Comparison of ENCODE assay signal across 15 cellular contexts in genomic region chr10:102243304-102243703, GRCh38. TPM values are rescaled to one million over a fixed set of nuclear protein-coding genes. Genes with fewer than 3 reads are reported as not detected.
A peak's percentile ranks its signal among the peaks of the same experiment; 100 is the strongest.
DNase-seq lines count a peak whose midpoint lies in the region; ATAC-seq, FAIRE-seq and TF ChIP-seq lines count a peak whose summit lies in the region.
"Had no signal": no experiment of that assay in that cellular context is flagged by ENCODE, and none has a peak within 500 bp of the region (broad histone marks: within the 10 kb centered on the region; RNA-seq: fewer than 3 reads in every experiment).

No MANE protein-coding gene starts in this region.

- DNase-seq in BJ (ENCODE audit: low read depth) (peak; percentile 56), HT1080 (ENCODE audit: low read depth) (peak; percentile 71), K562 (ENCODE audit: extremely low read depth in 1 of 4, low spot score in 3 of 4) (no peak), kidney glomerular epithelial cell (lab: John Stamatoyannopoulos, UW) (peak; percentile 17), NCI-H1092 (lab: John Stamatoyannopoulos, UW) (no peak), islet precursor cell (no peak), iPS-NIHi7 (ENCODE audit: extremely low spot score) (no peak), posterior vena cava (ENCODE audit: low spot score) (no peak)
- DNase-seq: CD4-positive, CD25-positive, alpha-beta regulatory T cell; NCI-H1105; NCI-H510A treated with DMSO at 0.1 percent for 48 hours; right cardiac atrium had no signal

- peaks cover 17 to 25% of the 10 kb centered on the region in 2 experiments for H3K4me1 ChIP-seq in K562 (replicated peaks in 1 of 2; ENCODE audit: control insufficient read depth in 2 of 2, insufficient read depth in 2 of 2, low read length in 2 of 2)

- TF ChIP-seq CTCF in BJ (IDR thresholded peaks at IDR 0.05; ENCODE audit: insufficient read depth, low read depth, low read length) (no peak), K562 (IDR thresholded peaks at IDR 0.05 in 2 of 3, conservative IDR thresholded peaks at IDR 0.05 in 1 of 3; ENCODE audit: insufficient read depth in 2 of 3, low read depth in 1 of 3, low read length in 3 of 3) (no peak)

- no peak overlapping the region for H3K27ac ChIP-seq in K562 (ENCODE audit: extremely low read depth, low read depth, low read length)

- in situ Hi-C loops in K562 (cut with MboI) = loop anchor here (25.0 kb wide), 1 partner anchor 344 kb away; no protein-coding TSS in a partner anchor

- H3K79me2 ChIP-seq in K562 (ENCODE audit: control insufficient read depth, insufficient read depth, low read length) = peaks cover 31% of the 10 kb centered on the region

- no peaks in the 10 kb centered on the region for H3K9me3 ChIP-seq in K562 (replicated peaks; ENCODE audit: control insufficient read depth, insufficient read depth, low read depth, low read length)

- H3K4me2 ChIP-seq in K562 (ENCODE audit: insufficient read depth, low read length) = no peak overlapping the region

- no peak for ATAC-seq in K562
- ATAC-seq: activated CD4-positive, CD25-positive, alpha-beta regulatory T cell treated with anti-CD3 and anti-CD28 coated beads, Interleukin-2, amount 50 U/mL, for 24 hours; right cardiac atrium had no signal

- intact Hi-C loops in K562 (cut with micrococcal nuclease) (no loop called here), posterior vena cava (cut with DNase I) (no loop called here)

- POLR2A ChIA-PET in BJ (lab: Charles Lee) = no interaction called here
- POLR2A ChIA-PET in K562 (lab: Yijun Ruan, JAX) = no interaction called here

- no peak overlapping the region for H3K9ac ChIP-seq in K562 (ENCODE audit: insufficient read depth in 1 of 2, low read depth in 2 of 2, low read length in 2 of 2)

- no peaks in the 10 kb centered on the region for H3K36me3 ChIP-seq in BJ (ENCODE audit: control insufficient read depth, insufficient read depth, low read length)
- H3K36me3 ChIP-seq in K562 (ENCODE audit: control insufficient read depth, insufficient read depth, low read length) = peaks cover 7% of the 10 kb centered on the region; the same call in 2 of the 3 replicates

- no peak for FAIRE-seq in K562 (lab: Jason Lieb, UNC)

- TF ChIP-seq EP300 in K562 (IDR thresholded peaks at IDR 0.05; ENCODE audit: low read length) = no peak

- H4K20me1 ChIP-seq in K562 (replicated peaks; ENCODE audit: control insufficient read depth, insufficient read depth, low read length) = peaks cover 14% of the 10 kb centered on the region; the same call in 1 of the 2 replicates

- TF ChIP-seq RAD21 in K562 (CRISPR knock-in tag; conservative IDR thresholded peaks at IDR 0.05 in 1 of 2, IDR thresholded peaks at IDR 0.05 in 1 of 2) = no peak

- no peak overlapping the region for H3K4me3 ChIP-seq in BJ (ENCODE audit: low read depth, low read length)
- H3K4me3 ChIP-seq in K562 = no peak overlapping the region

- no TSS peak for BruUV-seq in K562 (replicated peaks; lab: Mats Ljungman, UMichigan)

- TF ChIP-seq POLR2A in K562 (conservative IDR thresholded peaks at IDR 0.05) = no peak

- H3K27me3 ChIP-seq in BJ (ENCODE audit: control insufficient read depth, insufficient read depth, low read length) (peaks cover 18% of the 10 kb centered on the region), K562 (ENCODE audit: control insufficient read depth in 2 of 2, insufficient read depth in 2 of 2, low read length in 2 of 2) (peaks cover 0 to 4% of the 10 kb centered on the region in 2 experiments; a peak in 1 of 5 replicates)

- CTCF ChIA-PET in BJ (lab: Yijun Ruan, JAX) = interaction anchor here (1.5 to 3.0 kb wide), 2 partner anchors 12 to 156 kb away, joined by 6 to 31 read pairs; no protein-coding TSS in a partner anchor
- CTCF ChIA-PET in K562 (lab: Yijun Ruan, JAX; ENCODE audit: low intra/inter-chr PET ratio) = no interaction called here

- no peaks in the 10 kb centered on the region for H3K9me1 ChIP-seq in K562 (ENCODE audit: control insufficient read depth, insufficient read depth, low read length)

- H2AFZ ChIP-seq in K562 (ENCODE audit: low read depth, low read length) = no peak overlapping the region

- 50% methylated on average over 1 of the region's 2 CpGs for WGBS in K562 (ENCODE audit: insufficient coverage, low coverage, missing lambda C conversion rate)

TF ChIP-seq in K562, 482 proteins besides CTCF, POLR2A, EP300 and RAD21 (continues in another document):
- peak; percentile 84 for TF ChIP-seq CEBPB (tag; IDR thresholded peaks at IDR 0.05)

RNA-seq across cellular contexts. Expression of gene PITX3, which starts 2.0 kb away (rescaled TPM):
- polyA plus RNA-seq in BJ (2011; rRNA removed) (not detected in 2 replicates), K562 (2011; rRNA removed) (not detected in 2 replicates), K562 (2014; fragmentation: Illumina TruSeq; extraction: Trizol) (0.11 TPM in 1 of 2 replicates, not detected in the other), K562 (2014; fragmentation: Nextera tagmentation; extraction: Ambion mirVana) (not detected), K562 (2014; rRNA removed) (0.30 and 0.32 TPM in 2 replicates)
- polyA minus RNA-seq in BJ (2011; rRNA and poly(A)+ RNA removed) = not detected in 2 replicates
- total RNA-seq in HT1080 (2014; rRNA removed; shearing (Covaris generic)) = not detected in 2 replicates
- polyA plus RNA-seq in HT1080 (2015; cell fraction: cytosol; rRNA removed) = not detected in 2 replicates
- polyA plus RNA-seq in HT1080 (2015; cell fraction: nucleus; rRNA removed) = not detected in 2 replicates
- total RNA-seq in K562 (2011; cell fraction: chromatin; rRNA removed; ENCODE audit: low replicate concordance) = not detected in 2 replicates
- total RNA-seq in K562 (2011; cell fraction: nucleolus; rRNA removed) = 0.17 and 0.53 TPM in 2 replicates
- not detected in 2 replicates for total RNA-seq in K562 (2011; cell fraction: nucleoplasm; rRNA removed)
- total RNA-seq in K562 (2014; rRNA removed) (0.37 and 0.95 TPM in 2 replicates), K562 (2014; rRNA removed; fragmentation: Illumina TruSeq; extraction: Trizol) (not detected in 2 replicates), K562 (2015; rRNA removed; fragmentation: Illumina TruSeq; extraction: Trizol) (not detected in 2 replicates), K562 (2021) (0.56 and 0.98 TPM in 2 replicates), posterior vena cava (not detected)
- 0.12 and 0.60 TPM in 2 replicates for polyA plus RNA-seq in K562 (2011; cell fraction: cytosol; rRNA removed)
- 0.10 and 0.11 TPM in 2 replicates for polyA plus RNA-seq in K562 (2011; cell fraction: nucleus; rRNA removed)
- 0.07 TPM in 1 of 2 replicates, not detected in the other for polyA plus RNA-seq in K562 (2012)
- not detected in 2 replicates for polyA minus RNA-seq in K562 (2011; rRNA and poly(A)+ RNA removed)
- polyA minus RNA-seq in K562 (2011; cell fraction: cytosol; rRNA and poly(A)+ RNA removed) = not detected in 2 replicates
- not detected in 2 replicates for polyA minus RNA-seq in K562 (2011; cell fraction: nucleus; rRNA and poly(A)+ RNA removed)
- total RNA-seq: CD4-positive, CD25-positive, alpha-beta regulatory T cell had no signal
- polyA plus RNA-seq: CD4-positive, CD25-positive, alpha-beta regulatory T cell; esophagus had no signal

RNA-seq across cellular contexts. Expression of gene GBF1, which starts 2.0 kb away (rescaled TPM):
- polyA plus RNA-seq in BJ (2011; rRNA removed) = 19.0 and 28.4 TPM in 2 replicates
- polyA minus RNA-seq in BJ (2011; rRNA and poly(A)+ RNA removed) = 54.6 and 65.0 TPM in 2 replicates
- 20.8 and 27.6 TPM in 2 replicates for total RNA-seq in HT1080 (2014; rRNA removed; shearing (Covaris generic))
- polyA plus RNA-seq in HT1080 (2015; cell fraction: cytosol; rRNA removed) = 19.0 and 22.0 TPM in 2 replicates
- polyA plus RNA-seq in HT1080 (2015; cell fraction: nucleus; rRNA removed) = 66.7 and 72.2 TPM in 2 replicates
- 75.4 and 122 TPM in 2 replicates for total RNA-seq in K562 (2011; cell fraction: chromatin; rRNA removed; ENCODE audit: low replicate concordance)
- total RNA-seq in K562 (2011; cell fraction: nucleolus; rRNA removed) = 51.5 and 52.9 TPM in 2 replicates
- total RNA-seq in K562 (2011; cell fraction: nucleoplasm; rRNA removed) = 48.7 and 49.8 TPM in 2 replicates
- 11.1 and 13.5 TPM in 2 replicates for total RNA-seq in K562 (2014; rRNA removed)
- total RNA-seq in K562 (2014; rRNA removed; fragmentation: Illumina TruSeq; extraction: Trizol) = 9.4 and 10.0 TPM in 2 replicates
- 10.3 and 11.4 TPM in 2 replicates for total RNA-seq in K562 (2015; rRNA removed; fragmentation: Illumina TruSeq; extraction: Trizol)
- 25.0 and 28.0 TPM in 2 replicates for total RNA-seq in K562 (2021)
- polyA plus RNA-seq in K562 (2011; rRNA removed) = 8.7 and 19.9 TPM in 2 replicates
- polyA plus RNA-seq in K562 (2011; cell fraction: cytosol; rRNA removed) = 8.4 and 10.0 TPM in 2 replicates
- 40.7 and 41.9 TPM in 2 replicates for polyA plus RNA-seq in K562 (2011; cell fraction: nucleus; rRNA removed)
- polyA plus RNA-seq in K562 (2012) = 19.5 and 27.2 TPM in 2 replicates
- polyA plus RNA-seq in K562 (2014; fragmentation: Illumina TruSeq; extraction: Trizol) = 21.4 and 22.8 TPM in 2 replicates
- 1 to 10 TPM in 1 of 2 experiments, under 1 TPM in 1; 0.69 to 1.3 TPM for polyA plus RNA-seq in K562 (2014; fragmentation: Nextera tagmentation; extraction: Ambion mirVana)
- 9.9 and 11.3 TPM in 2 replicates for polyA plus RNA-seq in K562 (2014; rRNA removed)
- polyA minus RNA-seq in K562 (2011; rRNA and poly(A)+ RNA removed) = 22.8 and 34.0 TPM in 2 replicates
- polyA minus RNA-seq in K562 (2011; cell fraction: cytosol; rRNA and poly(A)+ RNA removed) = 24.3 and 30.0 TPM in 2 replicates
- polyA minus RNA-seq in K562 (2011; cell fraction: nucleus; rRNA and poly(A)+ RNA removed) = 24.9 and 58.9 TPM in 2 replicates
- 10 to 100 TPM; 32.6 to 34.7 TPM for total RNA-seq in posterior vena cava

RNA-seq across cellular contexts. Expression of gene ELOVL3, which starts 17.2 kb away (rescaled TPM):
- polyA plus RNA-seq in BJ (2011; rRNA removed) (0.34 and 0.43 TPM in 2 replicates), K562 (2011; rRNA removed) (1.9 and 3.0 TPM in 2 replicates), K562 (2014; fragmentation: Illumina TruSeq; extraction: Trizol) (1.3 and 1.5 TPM in 2 replicates), K562 (2014; fragmentation: Nextera tagmentation; extraction: Ambion mirVana) (1 to 10 TPM; 2.5 to 3.3 TPM), K562 (2014; rRNA removed) (0.86 and 1.3 TPM in 2 replicates)
- polyA minus RNA-seq in BJ (2011; rRNA and poly(A)+ RNA removed) = 0.38 TPM in 1 of 2 replicates, not detected in the other
- not detected in 2 replicates for total RNA-seq in HT1080 (2014; rRNA removed; shearing (Covaris generic))
- polyA plus RNA-seq in HT1080 (2015; cell fraction: cytosol; rRNA removed) = not detected in 2 replicates
- not detected in 2 replicates for polyA plus RNA-seq in HT1080 (2015; cell fraction: nucleus; rRNA removed)
- 0.32 and 1.4 TPM in 2 replicates for total RNA-seq in K562 (2011; cell fraction: chromatin; rRNA removed; ENCODE audit: low replicate concordance)
- total RNA-seq in K562 (2011; cell fraction: nucleolus; rRNA removed) = 1.5 and 1.6 TPM in 2 replicates
- total RNA-seq in K562 (2011; cell fraction: nucleoplasm; rRNA removed) = 1.6 and 2.0 TPM in 2 replicates
- total RNA-seq in K562 (2014; rRNA removed) (0.32 and 1.3 TPM in 2 replicates), K562 (2014; rRNA removed; fragmentation: Illumina TruSeq; extraction: Trizol) (0.87 and 1.3 TPM in 2 replicates), K562 (2015; rRNA removed; fragmentation: Illumina TruSeq; extraction: Trizol) (0.75 and 0.87 TPM in 2 replicates), K562 (2021) (0.86 and 1.2 TPM in 2 replicates), posterior vena cava (under 1 TPM in 1 of 2 donors, not detected in 1; 0.29 TPM)
- polyA plus RNA-seq in K562 (2011; cell fraction: cytosol; rRNA removed) = 2.1 and 2.9 TPM in 2 replicates
- polyA plus RNA-seq in K562 (2011; cell fraction: nucleus; rRNA removed) = 0.69 and 1.2 TPM in 2 replicates
- 0.47 and 0.51 TPM in 2 replicates for polyA plus RNA-seq in K562 (2012)
- 0.84 and 1.1 TPM in 2 replicates for polyA minus RNA-seq in K562 (2011; rRNA and poly(A)+ RNA removed)
- polyA minus RNA-seq in K562 (2011; cell fraction: cytosol; rRNA and poly(A)+ RNA removed) = not detected in 2 replicates
- 0.13 and 1.1 TPM in 2 replicates for polyA minus RNA-seq in K562 (2011; cell fraction: nucleus; rRNA and poly(A)+ RNA removed)
- total RNA-seq: cardiac septum; CD4-positive, CD25-positive, alpha-beta regulatory T cell had no signal

Comparison
In these comparisons a context has a peak if more than half of its experiments do, and no peak if none do; other contexts are left out.
1. DNase-seq: peak in BJ (single experiment), HT1080 (single experiment) and kidney glomerular epithelial cell (single experiment); none in K562 (0 of 4), NCI-H1092 (single experiment), islet precursor cell (single experiment), iPS-NIHi7 (single experiment) and posterior vena cava (single experiment).